Comparison of ENCODE assay signal across 14 cellular contexts in the genomic region with DNA sequence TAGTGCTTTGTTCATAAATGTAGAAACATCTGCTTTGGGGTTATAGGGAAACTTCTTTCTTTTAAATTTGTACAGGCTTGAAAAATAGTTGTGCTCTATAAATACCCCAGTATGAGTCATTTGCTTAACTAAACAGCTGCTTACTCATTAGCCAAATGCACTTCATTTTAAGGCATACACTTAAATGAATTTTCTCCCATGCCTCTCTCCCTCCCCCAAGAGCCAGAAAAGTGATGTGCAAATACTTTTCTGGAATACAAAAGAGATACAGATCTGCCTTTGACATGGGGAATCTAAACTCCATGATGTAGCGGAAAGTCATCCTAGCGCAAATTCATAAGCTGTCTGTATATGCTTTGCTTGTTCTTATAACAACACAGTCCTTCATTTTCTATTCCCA.
DNase-seq lines count a peak whose midpoint lies in the region; ATAC-seq and TF ChIP-seq lines count a peak whose summit lies in the region.
"Had no signal": no experiment of that assay in that cellular context is flagged by ENCODE, and none has a peak within 500 bp of the region (broad histone marks: within the 10 kb centered on the region; RNA-seq: fewer than 3 reads in every experiment).

No MANE protein-coding gene starts in this region.

- DNase-seq in A172 (ENCODE audit: low spot score) (peak; percentile 25), GM03348 (ENCODE audit: low spot score) (peak; percentile 42), OCI-M1 (lab: John Stamatoyannopoulos, UW) (peak; percentile 45), fibroblast of mammary gland (ENCODE audit: low read depth) (peak; percentile 90), KG1 (lab: John Stamatoyannopoulos, UW) (no peak), AML-193 (lab: John Stamatoyannopoulos, UW) (no peak)
- DNase-seq: esophagus squamous epithelium; GOT3; NCI-H1092; NCI-H748 treated with DMSO at 0.1 percent for 48 hours; stimulated activated CD4-positive, alpha-beta T cell treated with anti-CD3 and anti-CD28 coated beads, Interleukin-1b, Interleukin-23, amount 100 ng/mL, for 48 hours had no signal

- H3K4me3 ChIP-seq in fibroblast of mammary gland (ENCODE audit: control insufficient read depth, low read depth, low read length) = no peak overlapping the region
- H3K4me3 ChIP-seq: esophagus squamous epithelium had no signal

- peak; percentile 10 for TF ChIP-seq CTCF in fibroblast of mammary gland (conservative IDR thresholded peaks at IDR 0.05; ENCODE audit: control insufficient read depth, insufficient read depth, low read depth, low read length)

- ATAC-seq in HG02763 (IDR thresholded peaks at IDR 0.05; ENCODE audit: unreplicated experiment) (no peak), SK-N-SH treated with all-trans-retinoic acid at 6 μM for 48 hours (no peak)
- ATAC-seq: activated naive CD4-positive, alpha-beta T cell treated with anti-CD3 and anti-CD28 coated beads, Interleukin-2, amount 50 U/mL, for 72 hours had no signal

TF ChIP-seq in SK-N-SH treated with all-trans-retinoic acid at 6 μM for 48 hours, 23 proteins besides CTCF, POLR2A, EP300 and RAD21:
- TF ChIP-seq ZNF70 (CRISPR knock-in tag; IDR thresholded peaks at IDR 0.05) (no peak), ZNF8 (CRISPR knock-in tag; IDR thresholded peaks at IDR 0.05) (no peak), ARNTL (CRISPR knock-in tag; IDR thresholded peaks at IDR 0.05; ENCODE audit: borderline replicate concordance, low read depth) (no peak), GLIS3 (CRISPR knock-in tag; IDR thresholded peaks at IDR 0.05) (no peak), ZFP30 (CRISPR knock-in tag; IDR thresholded peaks at IDR 0.05) (no peak), ZC3H10 (CRISPR knock-in tag; IDR thresholded peaks at IDR 0.05) (no peak), BACH2 (CRISPR knock-in tag; IDR thresholded peaks at IDR 0.05; ENCODE audit: borderline replicate concordance) (no peak), ESRRG (CRISPR knock-in tag; IDR thresholded peaks at IDR 0.05) (no peak), OSR1 (CRISPR knock-in tag; IDR thresholded peaks at IDR 0.05) (no peak), TOX (CRISPR knock-in tag; IDR thresholded peaks at IDR 0.05; ENCODE audit: borderline replicate concordance) (no peak), SNAI2 (CRISPR knock-in tag; IDR thresholded peaks at IDR 0.05) (no peak)
- TF ChIP-seq, protein P1, sequence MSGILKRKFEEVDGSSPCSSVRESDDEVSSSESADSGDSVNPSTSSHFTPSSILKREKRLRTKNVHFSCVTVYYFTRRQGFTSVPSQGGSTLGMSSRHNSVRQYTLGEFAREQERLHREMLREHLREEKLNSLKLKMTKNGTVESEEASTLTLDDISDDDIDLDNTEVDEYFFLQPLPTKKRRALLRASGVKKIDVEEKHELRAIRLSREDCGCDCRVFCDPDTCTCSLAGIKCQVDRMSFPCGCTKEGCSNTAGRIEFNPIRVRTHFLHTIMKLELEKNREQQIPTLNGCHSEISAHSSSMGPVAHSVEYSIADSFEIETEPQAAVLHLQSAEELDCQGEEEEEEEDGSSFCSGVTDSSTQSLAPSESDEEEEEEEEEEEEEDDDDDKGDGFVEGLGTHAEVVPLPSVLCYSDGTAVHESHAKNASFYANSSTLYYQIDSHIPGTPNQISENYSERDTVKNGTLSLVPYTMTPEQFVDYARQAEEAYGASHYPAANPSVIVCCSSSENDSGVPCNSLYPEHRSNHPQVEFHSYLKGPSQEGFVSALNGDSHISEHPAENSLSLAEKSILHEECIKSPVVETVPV (CRISPR knock-in tag; IDR thresholded peaks at IDR 0.05) = no peak
- TF ChIP-seq, protein P2, sequence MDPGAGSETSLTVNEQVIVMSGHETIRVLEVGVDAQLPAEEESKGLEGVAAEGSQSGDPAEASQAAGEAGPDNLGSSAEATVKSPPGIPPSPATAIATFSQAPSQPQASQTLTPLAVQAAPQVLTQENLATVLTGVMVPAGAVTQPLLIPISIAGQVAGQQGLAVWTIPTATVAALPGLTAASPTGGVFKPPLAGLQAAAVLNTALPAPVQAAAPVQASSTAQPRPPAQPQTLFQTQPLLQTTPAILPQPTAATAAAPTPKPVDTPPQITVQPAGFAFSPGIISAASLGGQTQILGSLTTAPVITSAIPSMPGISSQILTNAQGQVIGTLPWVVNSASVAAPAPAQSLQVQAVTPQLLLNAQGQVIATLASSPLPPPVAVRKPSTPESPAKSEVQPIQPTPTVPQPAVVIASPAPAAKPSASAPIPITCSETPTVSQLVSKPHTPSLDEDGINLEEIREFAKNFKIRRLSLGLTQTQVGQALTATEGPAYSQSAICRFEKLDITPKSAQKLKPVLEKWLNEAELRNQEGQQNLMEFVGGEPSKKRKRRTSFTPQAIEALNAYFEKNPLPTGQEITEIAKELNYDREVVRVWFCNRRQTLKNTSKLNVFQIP (CRISPR knock-in tag; IDR thresholded peaks at IDR 0.05; ENCODE audit: borderline replicate concordance, low read depth) = no peak
- TF ChIP-seq, protein P3, sequence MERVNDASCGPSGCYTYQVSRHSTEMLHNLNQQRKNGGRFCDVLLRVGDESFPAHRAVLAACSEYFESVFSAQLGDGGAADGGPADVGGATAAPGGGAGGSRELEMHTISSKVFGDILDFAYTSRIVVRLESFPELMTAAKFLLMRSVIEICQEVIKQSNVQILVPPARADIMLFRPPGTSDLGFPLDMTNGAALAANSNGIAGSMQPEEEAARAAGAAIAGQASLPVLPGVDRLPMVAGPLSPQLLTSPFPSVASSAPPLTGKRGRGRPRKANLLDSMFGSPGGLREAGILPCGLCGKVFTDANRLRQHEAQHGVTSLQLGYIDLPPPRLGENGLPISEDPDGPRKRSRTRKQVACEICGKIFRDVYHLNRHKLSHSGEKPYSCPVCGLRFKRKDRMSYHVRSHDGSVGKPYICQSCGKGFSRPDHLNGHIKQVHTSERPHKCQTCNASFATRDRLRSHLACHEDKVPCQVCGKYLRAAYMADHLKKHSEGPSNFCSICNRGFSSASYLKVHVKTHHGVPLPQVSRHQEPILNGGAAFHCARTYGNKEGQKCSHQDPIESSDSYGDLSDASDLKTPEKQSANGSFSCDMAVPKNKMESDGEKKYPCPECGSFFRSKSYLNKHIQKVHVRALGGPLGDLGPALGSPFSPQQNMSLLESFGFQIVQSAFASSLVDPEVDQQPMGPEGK (CRISPR knock-in tag; IDR thresholded peaks at IDR 0.05; ENCODE audit: borderline replicate concordance) = no peak

Comparison
In these comparisons a context has a peak if more than half of its experiments do, and no peak if none do; other contexts are left out.
1. DNase-seq: peak in A172 (single experiment), GM03348 (single experiment), OCI-M1 (single experiment) and fibroblast of mammary gland (single experiment); none in KG1 (single experiment) and AML-193 (0 of 2).